ENCODE assay signal across 5 cellular contexts in the genomic region with DNA sequence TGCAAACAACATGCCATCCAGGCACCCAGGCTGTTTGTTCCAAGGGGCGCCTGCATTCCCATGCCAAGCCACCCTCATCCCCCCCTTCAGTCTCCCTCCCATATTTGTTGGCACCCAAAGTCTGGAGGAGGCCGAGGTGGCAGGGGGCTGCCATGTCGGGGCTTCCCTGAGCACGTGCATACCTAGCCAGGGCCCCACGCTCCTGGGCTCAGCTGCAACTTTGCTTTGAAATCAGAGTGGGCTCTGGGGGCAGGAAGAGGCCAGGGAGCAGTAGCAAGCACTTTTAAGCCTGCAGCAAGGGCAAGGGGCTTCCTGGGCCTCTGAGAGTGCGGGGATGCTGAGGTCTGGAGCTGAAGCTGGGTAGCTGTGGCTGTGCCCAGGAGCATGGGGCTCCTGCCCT.
"Had no signal": no experiment of that assay in that cellular context is flagged by ENCODE, and none has a peak within 500 bp of the region (broad histone marks: within the 10 kb centered on the region; RNA-seq: fewer than 3 reads in every experiment).

No MANE protein-coding gene starts in this region.

- DNase-seq: IMR-90 had no signal

- H3K4me3 ChIP-seq: K562 had no signal

- H3K27ac ChIP-seq: HL-60 had no signal

- ATAC-seq: K562 had no signal

- FAIRE-seq: HepG2, HTR-8/SVneo, K562 had no signal
